Comparison of ENCODE assay signal across 9 cellular contexts in the genomic region with DNA sequence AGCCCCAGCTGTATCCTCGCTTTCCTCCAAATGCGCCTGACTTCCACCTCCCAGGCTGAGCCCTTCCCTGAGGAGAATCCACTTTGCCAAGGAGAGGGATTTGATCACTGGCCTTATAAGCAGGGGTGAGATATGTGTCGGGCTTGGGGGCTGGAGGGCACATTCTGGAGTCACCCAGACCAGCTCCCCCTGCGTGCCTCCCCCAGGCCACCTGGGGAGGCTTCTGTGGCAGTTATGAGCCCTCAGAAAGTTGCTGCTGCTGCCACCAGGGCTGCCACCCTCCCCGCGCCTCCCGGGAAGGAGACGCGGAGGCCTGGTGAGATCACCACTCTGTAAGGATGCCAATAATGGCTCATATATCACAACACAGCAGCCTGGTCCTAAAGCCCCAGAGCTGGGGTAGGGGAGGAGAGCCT.
A peak's percentile ranks its signal among the peaks of the same experiment; 100 is the strongest.
DNase-seq lines count a peak whose midpoint lies in the region; ATAC-seq and TF ChIP-seq lines count a peak whose summit lies in the region.
"Had no signal": no experiment of that assay in that cellular context is flagged by ENCODE, and none has a peak within 500 bp of the region (broad histone marks: within the 10 kb centered on the region; RNA-seq: fewer than 3 reads in every experiment).

No MANE protein-coding gene starts in this region.

- no peaks in the 10 kb centered on the region for H3K27me3 ChIP-seq in left ventricle myocardium inferior (ENCODE audit: low read depth)
- no peaks in the 10 kb centered on the region for H3K27me3 ChIP-seq in smooth muscle cell (ENCODE audit: low read depth)
- H3K27me3 ChIP-seq in endodermal cell (ENCODE audit: control insufficient read depth, insufficient read depth, low read length, poor library complexity, severe bottlenecking): no peaks in the 10 kb centered on the region

- H3K4me3 ChIP-seq in HEK293 (ENCODE audit: low read depth, low read length) (no peak overlapping the region), left ventricle myocardium inferior (peak overlapping the region; percentile 32), smooth muscle cell (no peak overlapping the region), endodermal cell (ENCODE audit: low read length) (no peak overlapping the region)

- H3K27ac ChIP-seq in HEK293 (ENCODE audit: extremely low read depth, low read depth, low read length) (peak overlapping the region; percentile 31; the same call in 1 of the 2 replicates), left ventricle myocardium inferior (replicated peaks) (peak overlapping the region; percentile 65), smooth muscle cell (ENCODE audit: low read depth) (peak overlapping the region; percentile 32), endodermal cell (ENCODE audit: low read depth, low read length) (no peak overlapping the region)

- H2AFZ ChIP-seq in smooth muscle cell (ENCODE audit: low read depth): no peak overlapping the region

- H3K27ac Mint-ChIP-seq in endodermal cell: no peak overlapping the region

- H3F3A ChIP-seq in smooth muscle cell (ENCODE audit: low read depth): no peaks in the 10 kb centered on the region

- H3K27me3 Mint-ChIP-seq in endodermal cell (ENCODE audit: insufficient read depth): peaks cover 5% of the 10 kb centered on the region

- peak; percentile 47 for DNase-seq in left ventricle myocardium inferior
- DNase-seq in smooth muscle cell (lab: John Stamatoyannopoulos, UW; ENCODE audit: unreplicated experiment): peak; percentile 31
- DNase-seq in GM13977 (ENCODE audit: low spot score): no peak
- DNase-seq in endodermal cell: no peak
- no peak for DNase-seq in SK-N-DZ (ENCODE audit: low spot score)
- DNase-seq: effector CD4-positive, alpha-beta T cell had no signal

- TF ChIP-seq CTCF in HEK293 (tag by site-specific recombination; IDR thresholded peaks at IDR 0.05) (peak; percentile 42; the same call in 1 of the 2 replicates), left ventricle myocardium inferior (IDR thresholded peaks at IDR 0.05; ENCODE audit: borderline replicate concordance) (peak; percentile 44), smooth muscle cell (IDR thresholded peaks at IDR 0.05; ENCODE audit: borderline replicate concordance, insufficient read depth, poor library complexity, severe bottlenecking) (no peak), GM13977 (IDR thresholded peaks at IDR 0.05; ENCODE audit: extremely low read depth, insufficient read depth, missing control alignments) (no peak), endodermal cell (conservative IDR thresholded peaks at IDR 0.05) (no peak)

- peaks cover 3% of the 10 kb centered on the region for H3K4me1 Mint-ChIP-seq in endodermal cell

- H3K9ac ChIP-seq in smooth muscle cell (ENCODE audit: low read depth) (no peak overlapping the region), endodermal cell (ENCODE audit: extremely low read depth, low read length, poor library complexity, severe bottlenecking) (no peak overlapping the region)

- H3K4me1 ChIP-seq in HEK293 (ENCODE audit: control insufficient read depth, insufficient read depth, low read length) (peaks cover 7% of the 10 kb centered on the region), left ventricle myocardium inferior (peaks cover 19% of the 10 kb centered on the region), smooth muscle cell (ENCODE audit: low read depth) (peaks cover 5% of the 10 kb centered on the region), endodermal cell (ENCODE audit: control insufficient read depth, insufficient read depth, low read length) (no peaks in the 10 kb centered on the region)

- no peaks in the 10 kb centered on the region for H3K36me3 Mint-ChIP-seq in endodermal cell (ENCODE audit: low read depth)

- CTCF ChIA-PET in HEK293 (lab: Yijun Ruan, JAX): interaction anchor here (0.7 kb wide), 3 partner anchors 156 to 1023 kb away, joined by 3 read pairs; no protein-coding TSS in a partner anchor

- no peak overlapping the region for H3K4me3 Mint-ChIP-seq in endodermal cell

- intact Hi-C loops in left ventricle myocardium inferior (cut with micrococcal nuclease): no loop called here

- H3K4me2 ChIP-seq in smooth muscle cell: peak overlapping the region; percentile 0

- H3K79me2 ChIP-seq in smooth muscle cell (ENCODE audit: low read depth): no peaks in the 10 kb centered on the region

- POLR2A ChIA-PET in HEK293 (lab: Yijun Ruan, JAX): interaction anchor here (0.8 to 1.2 kb wide), 2 partner anchors 30 to 209 kb away, joined by 3 read pairs; no protein-coding TSS in a partner anchor

- peak; percentile 95 for ATAC-seq in SK-N-SH treated with all-trans-retinoic acid at 6 μM for 48 hours
- ATAC-seq in HG03521 (IDR thresholded peaks at IDR 0.05; ENCODE audit: unreplicated experiment): no peak

- WGBS in smooth muscle cell (ENCODE audit: low lambda C conversion rate): 38% methylated on average over 9 of the region's 9 CpGs
- WGBS in endodermal cell (ENCODE audit: insufficient coverage in 1 of 2, insufficient read length in 1 of 2), 2 experiments: 83 to 92% methylated on average over 2 to 9 of the region's 9 CpGs

- no peaks in the 10 kb centered on the region for H3K36me3 ChIP-seq in HEK293 (ENCODE audit: control insufficient read depth in 2 of 2, insufficient read depth in 1 of 2, low read length in 2 of 2)
- H3K36me3 ChIP-seq in left ventricle myocardium inferior: no peaks in the 10 kb centered on the region
- peaks cover 3% of the 10 kb centered on the region for H3K36me3 ChIP-seq in smooth muscle cell (ENCODE audit: low read depth)
- no peaks in the 10 kb centered on the region for H3K36me3 ChIP-seq in endodermal cell (ENCODE audit: control insufficient read depth, insufficient read depth, low read length)

- no peaks in the 10 kb centered on the region for H3K9me3 Mint-ChIP-seq in endodermal cell

- H4K20me1 ChIP-seq in smooth muscle cell (ENCODE audit: low read depth): peaks cover 26% of the 10 kb centered on the region

- in situ Hi-C loops in GM13977 (cut with MboI; ENCODE audit: low pct_unique_long_range_greater_than_20kb, low sequenced_read_pairs, unreplicated experiment): no loop called here

- H3K9me3 ChIP-seq in HEK293 (ENCODE audit: control insufficient read depth, insufficient read depth, low read depth, low read length): no peaks in the 10 kb centered on the region
- H3K9me3 ChIP-seq in left ventricle myocardium inferior (replicated peaks): no peaks in the 10 kb centered on the region
- H3K9me3 ChIP-seq in smooth muscle cell (replicated peaks; ENCODE audit: low read depth): no peaks in the 10 kb centered on the region
- no peaks in the 10 kb centered on the region for H3K9me3 ChIP-seq in endodermal cell (ENCODE audit: control insufficient read depth, low read length)

TF ChIP-seq in HEK293, 187 proteins besides CTCF, POLR2A, EP300 and RAD21 (continues in another document):
- TF ChIP-seq ZFP69B (tag by site-specific recombination; IDR thresholded peaks at IDR 0.05): no peak
- TF ChIP-seq, protein P1, sequence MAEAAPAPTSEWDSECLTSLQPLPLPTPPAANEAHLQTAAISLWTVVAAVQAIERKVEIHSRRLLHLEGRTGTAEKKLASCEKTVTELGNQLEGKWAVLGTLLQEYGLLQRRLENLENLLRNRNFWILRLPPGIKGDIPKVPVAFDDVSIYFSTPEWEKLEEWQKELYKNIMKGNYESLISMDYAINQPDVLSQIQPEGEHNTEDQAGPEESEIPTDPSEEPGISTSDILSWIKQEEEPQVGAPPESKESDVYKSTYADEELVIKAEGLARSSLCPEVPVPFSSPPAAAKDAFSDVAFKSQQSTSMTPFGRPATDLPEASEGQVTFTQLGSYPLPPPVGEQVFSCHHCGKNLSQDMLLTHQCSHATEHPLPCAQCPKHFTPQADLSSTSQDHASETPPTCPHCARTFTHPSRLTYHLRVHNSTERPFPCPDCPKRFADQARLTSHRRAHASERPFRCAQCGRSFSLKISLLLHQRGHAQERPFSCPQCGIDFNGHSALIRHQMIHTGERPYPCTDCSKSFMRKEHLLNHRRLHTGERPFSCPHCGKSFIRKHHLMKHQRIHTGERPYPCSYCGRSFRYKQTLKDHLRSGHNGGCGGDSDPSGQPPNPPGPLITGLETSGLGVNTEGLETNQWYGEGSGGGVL (tag by site-specific recombination; IDR thresholded peaks at IDR 0.05): peak; percentile 92
- peak; percentile 27; the same call in 1 of the 2 replicates for TF ChIP-seq ZBTB8A (tag by site-specific recombination; IDR thresholded peaks at IDR 0.05)
- TF ChIP-seq ZBTB48 (tag by site-specific recombination; IDR thresholded peaks at IDR 0.05): peak; percentile 26; the same call in 1 of the 2 replicates
- no peak for TF ChIP-seq ZNF404 (tag by site-specific recombination; IDR thresholded peaks at IDR 0.05)
- peak; percentile 66 for TF ChIP-seq ZNF341 (tag by site-specific recombination; IDR thresholded peaks at IDR 0.05; ENCODE audit: low read depth)

TF ChIP-seq in SK-N-SH treated with all-trans-retinoic acid at 6 μM for 48 hours, 23 proteins besides CTCF, POLR2A, EP300 and RAD21 (continues in another document):
- TF ChIP-seq, protein P2, sequence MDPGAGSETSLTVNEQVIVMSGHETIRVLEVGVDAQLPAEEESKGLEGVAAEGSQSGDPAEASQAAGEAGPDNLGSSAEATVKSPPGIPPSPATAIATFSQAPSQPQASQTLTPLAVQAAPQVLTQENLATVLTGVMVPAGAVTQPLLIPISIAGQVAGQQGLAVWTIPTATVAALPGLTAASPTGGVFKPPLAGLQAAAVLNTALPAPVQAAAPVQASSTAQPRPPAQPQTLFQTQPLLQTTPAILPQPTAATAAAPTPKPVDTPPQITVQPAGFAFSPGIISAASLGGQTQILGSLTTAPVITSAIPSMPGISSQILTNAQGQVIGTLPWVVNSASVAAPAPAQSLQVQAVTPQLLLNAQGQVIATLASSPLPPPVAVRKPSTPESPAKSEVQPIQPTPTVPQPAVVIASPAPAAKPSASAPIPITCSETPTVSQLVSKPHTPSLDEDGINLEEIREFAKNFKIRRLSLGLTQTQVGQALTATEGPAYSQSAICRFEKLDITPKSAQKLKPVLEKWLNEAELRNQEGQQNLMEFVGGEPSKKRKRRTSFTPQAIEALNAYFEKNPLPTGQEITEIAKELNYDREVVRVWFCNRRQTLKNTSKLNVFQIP (CRISPR knock-in tag; IDR thresholded peaks at IDR 0.05; ENCODE audit: borderline replicate concordance, low read depth): no peak
- no peak for TF ChIP-seq BACH2 (CRISPR knock-in tag; IDR thresholded peaks at IDR 0.05; ENCODE audit: borderline replicate concordance)
- no peak for TF ChIP-seq ZFP3 (CRISPR knock-in tag; IDR thresholded peaks at IDR 0.05)

Comparison
In these comparisons a context has a peak if more than half of its experiments do, and no peak if none do; other contexts are left out.
1. CTCF ChIP-seq: peak in HEK293 (single experiment) and left ventricle myocardium inferior (single experiment); none in smooth muscle cell (single experiment), GM13977 (single experiment) and endodermal cell (single experiment).
2. DNase-seq: peak in left ventricle myocardium inferior (single experiment) and smooth muscle cell (single experiment); none in GM13977 (single experiment), endodermal cell (single experiment) and SK-N-DZ (single experiment).